ENCODE assay signal across 27 cellular contexts in genomic region chr7:22066484-22066883, GRCh38.
DNase-seq lines count a peak whose midpoint lies in the region; ATAC-seq lines count a peak whose summit lies in the region.
"Had no signal": no experiment of that assay in that cellular context is flagged by ENCODE, and none has a peak within 500 bp of the region (broad histone marks: within the 10 kb centered on the region; RNA-seq: fewer than 3 reads in every experiment).

No MANE protein-coding gene starts in this region.

- no peak overlapping the region for H3K23ac ChIP-seq in neuronal stem cell (ENCODE audit: low read depth, low read length, poor library complexity)

- H4K8ac ChIP-seq in neuronal stem cell (ENCODE audit: low read depth, low read length) = no peak overlapping the region

- no peak overlapping the region for H3K27ac Mint-ChIP-seq in activated naive CD8-positive, alpha-beta T cell treated with anti-CD3 and anti-CD28 coated beads, Interleukin-2, amount 50 U/mL, for 24 hours
- H3K27ac Mint-ChIP-seq: activated naive CD4-positive, alpha-beta T cell treated with anti-CD3 and anti-CD28 coated beads for 36 hours; activated T-cell treated with anti-CD3 and anti-CD28 coated beads, Interleukin-2, amount 50 U/mL, for 72 hours; CD8-positive, alpha-beta memory T cell; naive thymus-derived CD8-positive, alpha-beta T cell; T-helper 1 cell treated with Interleukin-12 subunit alpha and Interleukin-12 subunit beta and Interleukin-4 antibody, amounts not matched to agents 30 μg/mL and 1 μg/mL, for 36 hours had no signal

- peak; percentile 13 for DNase-seq in NCI-H1105 treated with DMSO at 0.1 percent for 48 hours (lab: John Stamatoyannopoulos, UW)
- DNase-seq in NCI-H1105 (lab: John Stamatoyannopoulos, UW) = no peak
- peak; percentile 80 to 93 for DNase-seq in NCI-H2081 (lab: John Stamatoyannopoulos, UW)
- peak; percentile 66 for DNase-seq in NCI-H774 (lab: John Stamatoyannopoulos, UW)
- no peak for DNase-seq in activated T-cell treated with anti-CD3 and anti-CD28 coated beads, Interleukin-2, amount 50 U/mL, for 1 hour
- DNase-seq in activated naive CD8-positive, alpha-beta T cell treated with anti-CD3 and anti-CD28 coated beads, Interleukin-2, amount 50 U/mL, for 24 hours = no peak
- DNase-seq in head of caudate nucleus = no peak
- DNase-seq in neuronal stem cell (ENCODE audit: low spot score) = no peak
- DNase-seq: activated CD4-positive, alpha-beta T cell treated with anti-CD3 and anti-CD28 coated beads for 48 hours; activated naive CD4-positive, alpha-beta T cell treated with anti-CD3 and anti-CD28 coated beads for 36 hours; activated T-cell treated with anti-CD3 and anti-CD28 coated beads, Interleukin-2, amount 50 U/mL, for 72 hours; AML-193; CD8-positive, alpha-beta memory T cell; dermis blood vessel endothelial cell; DMS79 treated with DMSO at 0.1 percent for 48 hours; heart left ventricle; MM.1S; naive thymus-derived CD8-positive, alpha-beta T cell; NCI-H2029; PC-9; spleen; stimulated activated CD4-positive, alpha-beta T cell treated with anti-CD3 and anti-CD28 coated beads, Interleukin-4, amount 100 ng/mL, for 1 hour; stimulated activated naive CD4-positive, alpha-beta T cell treated with Interleukin-2 at 50 U/mL for 16 hours had no signal

- H3K4ac ChIP-seq in neuronal stem cell (ENCODE audit: low read length) = no peak overlapping the region

- H3K14ac ChIP-seq in neuronal stem cell (ENCODE audit: low read length) = no peak overlapping the region

- H2AFZ ChIP-seq in neuronal stem cell (ENCODE audit: low read length) = no peak overlapping the region
- H2AFZ ChIP-seq: PC-9 had no signal

- no peak overlapping the region for H3K9ac ChIP-seq in neuronal stem cell (ENCODE audit: low read depth, low read length, poor library complexity)

- H3K27me3 ChIP-seq in neuronal stem cell (ENCODE audit: control insufficient read depth in 3 of 3, insufficient read depth in 3 of 3, low read depth in 1 of 3, low read length in 3 of 3) = peaks cover 0 to 30% (median 0%) of the 10 kb centered on the region in 3 experiments
- H3K27me3 ChIP-seq: right atrium auricular region had no signal

- no peak overlapping the region for H3K4me2 ChIP-seq in neuronal stem cell (ENCODE audit: insufficient read depth, low read length, poor library complexity, severe bottlenecking)
- H3K4me2 ChIP-seq: PC-9 had no signal

- no peak overlapping the region for H2BK15ac ChIP-seq in neuronal stem cell (ENCODE audit: low read length)

- H3K4me1 Mint-ChIP-seq in activated naive CD8-positive, alpha-beta T cell treated with anti-CD3 and anti-CD28 coated beads, Interleukin-2, amount 50 U/mL, for 24 hours = no peaks in the 10 kb centered on the region
- H3K4me1 Mint-ChIP-seq: CD8-positive, alpha-beta memory T cell; naive thymus-derived CD8-positive, alpha-beta T cell had no signal

- intact Hi-C loops in head of caudate nucleus (cut with DNase I) = no loop called here

- no peak overlapping the region for H2AK5ac ChIP-seq in neuronal stem cell (ENCODE audit: low read depth, low read length)

- no peaks in the 10 kb centered on the region for H3K79me1 ChIP-seq in neuronal stem cell (ENCODE audit: low read depth, low read length)

- no peak overlapping the region for H2BK5ac ChIP-seq in neuronal stem cell (ENCODE audit: low read length)

- no peak overlapping the region for H3K27ac ChIP-seq in neuronal stem cell (replicated peaks; ENCODE audit: low read length)
- H3K27ac ChIP-seq: 22Rv1, heart left ventricle, PC-9, right atrium auricular region, spleen had no signal

- H3K36me3 ChIP-seq in neuronal stem cell (replicated peaks in 1 of 2; ENCODE audit: control insufficient read depth in 2 of 2, insufficient read depth in 2 of 2, low read length in 2 of 2) = no peaks in the 10 kb centered on the region
- H3K36me3 ChIP-seq: heart left ventricle, right atrium auricular region, spleen had no signal

- peaks cover 9% of the 10 kb centered on the region for H3K27me3 Mint-ChIP-seq in activated naive CD8-positive, alpha-beta T cell treated with anti-CD3 and anti-CD28 coated beads, Interleukin-2, amount 50 U/mL, for 24 hours

- H3K18ac ChIP-seq in neuronal stem cell (ENCODE audit: low read length) = no peak overlapping the region

- no CpG with 5 or more reads among the region's 7 CpGs for WGBS in neuronal stem cell (ENCODE audit: extremely low coverage in 2 of 2, insufficient read length in 2 of 2, insufficient replicate concordance in 1 of 2), 2 donors

- no peaks in the 10 kb centered on the region for H3K36me3 Mint-ChIP-seq in activated naive CD8-positive, alpha-beta T cell treated with anti-CD3 and anti-CD28 coated beads, Interleukin-2, amount 50 U/mL, for 24 hours (ENCODE audit: low read depth)
- H3K36me3 Mint-ChIP-seq: CD8-positive, alpha-beta memory T cell; naive thymus-derived CD8-positive, alpha-beta T cell had no signal

- H2BK120ac ChIP-seq in neuronal stem cell (ENCODE audit: low read depth, low read length) = no peak overlapping the region

- no peak overlapping the region for H3K4me3 ChIP-seq in neuronal stem cell (ENCODE audit: low read length in 2 of 2)
- H3K4me3 ChIP-seq: heart left ventricle, PC-9, right atrium auricular region, spleen had no signal

- H4K91ac ChIP-seq in neuronal stem cell (ENCODE audit: low read depth, low read length, poor library complexity) = no peak overlapping the region

- peaks cover 2 to 6% of the 10 kb centered on the region in 2 donors for H3K4me1 ChIP-seq in neuronal stem cell (ENCODE audit: control insufficient read depth in 2 of 2, insufficient read depth in 1 of 2, low read depth in 1 of 2, low read length in 2 of 2)
- H3K4me1 ChIP-seq: heart left ventricle, right atrium auricular region, spleen had no signal

- H3K9me3 Mint-ChIP-seq in activated naive CD8-positive, alpha-beta T cell treated with anti-CD3 and anti-CD28 coated beads, Interleukin-2, amount 50 U/mL, for 24 hours = no peaks in the 10 kb centered on the region
- H3K9me3 Mint-ChIP-seq: activated naive CD4-positive, alpha-beta T cell treated with anti-CD3 and anti-CD28 coated beads for 36 hours; activated T-cell treated with anti-CD3 and anti-CD28 coated beads, Interleukin-2, amount 50 U/mL, for 72 hours; CD8-positive, alpha-beta memory T cell; naive thymus-derived CD8-positive, alpha-beta T cell; T-helper 1 cell treated with Interleukin-12 subunit alpha and Interleukin-12 subunit beta and Interleukin-4 antibody, amounts not matched to agents 30 μg/mL and 1 μg/mL, for 36 hours had no signal

- no peak for ATAC-seq in activated naive CD8-positive, alpha-beta T cell treated with anti-CD3 and anti-CD28 coated beads, Interleukin-2, amount 50 U/mL, for 24 hours
- ATAC-seq: activated T-cell treated with anti-CD3 and anti-CD28 coated beads, Interleukin-2, amount 50 U/mL, for 72 hours; heart left ventricle; left lobe of liver; naive thymus-derived CD8-positive, alpha-beta T cell had no signal

- H3K4me3 Mint-ChIP-seq in activated naive CD8-positive, alpha-beta T cell treated with anti-CD3 and anti-CD28 coated beads, Interleukin-2, amount 50 U/mL, for 24 hours = no peak overlapping the region
- H3K4me3 Mint-ChIP-seq: activated naive CD4-positive, alpha-beta T cell treated with anti-CD3 and anti-CD28 coated beads for 36 hours; activated T-cell treated with anti-CD3 and anti-CD28 coated beads, Interleukin-2, amount 50 U/mL, for 72 hours; CD8-positive, alpha-beta memory T cell; naive thymus-derived CD8-positive, alpha-beta T cell; T-helper 1 cell treated with Interleukin-12 subunit alpha and Interleukin-12 subunit beta and Interleukin-4 antibody, amounts not matched to agents 30 μg/mL and 1 μg/mL, for 36 hours had no signal

- H2BK12ac ChIP-seq in neuronal stem cell (ENCODE audit: low read length) = no peak overlapping the region

- peaks cover 2% of the 10 kb centered on the region in 2 donors for H3K9me3 ChIP-seq in neuronal stem cell (replicated peaks in 1 of 2; ENCODE audit: control insufficient read depth in 2 of 2, insufficient read depth in 1 of 2, low read depth in 1 of 2, low read length in 2 of 2)
- H3K9me3 ChIP-seq: heart left ventricle, right atrium auricular region, spleen had no signal

Comparison
In these comparisons a context has a peak if more than half of its experiments do, and no peak if none do; other contexts are left out.
1. DNase-seq: peak in NCI-H1105 treated with DMSO at 0.1 percent for 48 hours (single experiment), NCI-H2081 (2 of 2) and NCI-H774 (single experiment); none in NCI-H1105 (single experiment), activated T-cell treated with anti-CD3 and anti-CD28 coated beads, Interleukin-2, amount 50 U/mL, for 1 hour (single experiment), activated naive CD8-positive, alpha-beta T cell treated with anti-CD3 and anti-CD28 coated beads, Interleukin-2, amount 50 U/mL, for 24 hours (single experiment), head of caudate nucleus (0 of 42) and neuronal stem cell (single experiment).